8 cellular contexts compared by ENCODE assay signal in genomic region chr3:52454938-52455282, GRCh38. TPM values are rescaled to one million over a fixed set of nuclear protein-coding genes. Genes with fewer than 3 reads are reported as not detected.
A peak's percentile ranks its signal among the peaks of the same experiment; 100 is the strongest.
DNase-seq lines count a peak whose midpoint lies in the region; ATAC-seq and TF ChIP-seq lines count a peak whose summit lies in the region.

No MANE protein-coding gene starts in this region.

- H3K9ac ChIP-seq in duodenal mucosa (ENCODE audit: low read depth in 1 of 2, low read length in 2 of 2): peak overlapping the region; percentile 82 to 98

- peak overlapping the region; percentile 91 for H3K4me3 Mint-ChIP-seq in CD8-positive, alpha-beta T cell
- peak overlapping the region; percentile 88 to 98 (median 96) for H3K4me3 Mint-ChIP-seq in IgD-negative memory B cell

- H3K4me1 Mint-ChIP-seq in CD8-positive, alpha-beta T cell (ENCODE audit: low read depth): peaks cover 41% of the 10 kb centered on the region
- peaks cover 20 to 31% (median 25%) of the 10 kb centered on the region in 3 donors for H3K4me1 Mint-ChIP-seq in IgD-negative memory B cell

- peak overlapping the region; percentile 99 for H3K27ac Mint-ChIP-seq in CD8-positive, alpha-beta T cell
- peak overlapping the region; percentile 95 to 99 (median 96) for H3K27ac Mint-ChIP-seq in IgD-negative memory B cell

- H3K36me3 Mint-ChIP-seq in CD8-positive, alpha-beta T cell: peaks cover 37% of the 10 kb centered on the region
- no peaks in the 10 kb centered on the region for H3K36me3 Mint-ChIP-seq in IgD-negative memory B cell

- H3K27me3 Mint-ChIP-seq in CD8-positive, alpha-beta T cell (ENCODE audit: low read depth): no peaks in the 10 kb centered on the region
- peaks cover 2% of the 10 kb centered on the region for H3K27me3 Mint-ChIP-seq in IgD-negative memory B cell

- H3K36me3 ChIP-seq in CD8-positive, alpha-beta T cell (ENCODE audit: insufficient read depth, low read length): no peaks in the 10 kb centered on the region
- H3K36me3 ChIP-seq in duodenal mucosa (ENCODE audit: control insufficient read depth in 1 of 2, insufficient read depth in 2 of 2, low read length in 2 of 2) (peaks cover 11 to 21% of the 10 kb centered on the region in 2 donors), neuron (ENCODE audit: insufficient read depth, low read length) (peaks cover 23% of the 10 kb centered on the region)

- TF ChIP-seq CTCF in CD8-positive, alpha-beta T cell (IDR thresholded peaks at IDR 0.05): no peak

- H3K27ac ChIP-seq in CD8-positive, alpha-beta T cell (ENCODE audit: low read depth, low read length): peak overlapping the region; percentile 90
- H3K27ac ChIP-seq in duodenal mucosa (ENCODE audit: low read depth, low read length): peak overlapping the region; percentile 74

- POLR2A ChIA-PET in CD8-positive, alpha-beta T cell (lab: Charles Lee): interaction anchor here (0.7 to 1.1 kb wide), 2 partner anchors 43 to 800 kb away, joined by 3 to 5 read pairs; no protein-coding TSS in a partner anchor

- CTCF ChIA-PET in CD8-positive, alpha-beta T cell (lab: Charles Lee): interaction anchor here (0.7 kb wide), 1 partner anchor 9 kb away, joined by 3 read pairs; the partner anchor contains the start of gene SEMA3G

- DNase-seq in CD8-positive, alpha-beta T cell: peak in 1 of 7 experiments; percentile 18
- no peak for DNase-seq in stimulated activated CD4-positive, alpha-beta T cell treated with anti-CD3 and anti-CD28 coated beads, Interleukin-4, amount 100 ng/mL, for 1 hour
- DNase-seq in A172 (ENCODE audit: low spot score): no peak

- intact Hi-C loops in CD8-positive, alpha-beta T cell (cut with DNase I, micrococcal nuclease): loop anchor here (1.0 to 10.0 kb wide), 6 partner anchors 81 to 890 kb away; partner anchors contain the start of genes UQCC5 (in 2 of the 2), DCP1A (in 1 of the 2), DUSP7 (in 1 of the 2) and GLT8D1 (in 1 of the 2)

- H3K27me3 ChIP-seq in CD8-positive, alpha-beta T cell (ENCODE audit: insufficient read depth, low read length): no peaks in the 10 kb centered on the region
- H3K27me3 ChIP-seq in duodenal mucosa (ENCODE audit: control insufficient read depth in 1 of 2, insufficient read depth in 2 of 2, low read length in 2 of 2) (no peaks in the 10 kb centered on the region), neuron (ENCODE audit: insufficient read depth, low read length) (peaks cover 5% of the 10 kb centered on the region)

- ATAC-seq in CD8-positive, alpha-beta T cell: no peak
- ATAC-seq in HG02571 (IDR thresholded peaks at IDR 0.05; ENCODE audit: unreplicated experiment): no peak
- no peak for ATAC-seq in HG03460 (IDR thresholded peaks at IDR 0.05; ENCODE audit: unreplicated experiment)

- peak overlapping the region; percentile 90 for H2AFZ ChIP-seq in neuron (ENCODE audit: low read depth, low read length)

- H3K4me3 ChIP-seq in CD8-positive, alpha-beta T cell (ENCODE audit: low read depth, low read length): peak overlapping the region; percentile 71
- peak overlapping the region; percentile 84 to 86 for H3K4me3 ChIP-seq in duodenal mucosa (ENCODE audit: low read depth in 1 of 2, low read length in 2 of 2)
- H3K4me3 ChIP-seq in neuron (ENCODE audit: low read length): peak overlapping the region; percentile 80

- H3K9me3 Mint-ChIP-seq in CD8-positive, alpha-beta T cell: no peaks in the 10 kb centered on the region
- no peaks in the 10 kb centered on the region for H3K9me3 Mint-ChIP-seq in IgD-negative memory B cell

- H3K4me1 ChIP-seq in CD8-positive, alpha-beta T cell (ENCODE audit: insufficient read depth, low read length): peaks cover 26% of the 10 kb centered on the region
- H3K4me1 ChIP-seq in duodenal mucosa (ENCODE audit: control insufficient read depth in 1 of 2, insufficient read depth in 2 of 2, low read length in 2 of 2): peaks cover 24 to 27% of the 10 kb centered on the region in 2 donors
- peaks cover 30% of the 10 kb centered on the region for H3K4me1 ChIP-seq in neuron (ENCODE audit: insufficient read depth, low read length)

- H3K9me3 ChIP-seq in CD8-positive, alpha-beta T cell (ENCODE audit: low read length): no peaks in the 10 kb centered on the region
- H3K9me3 ChIP-seq in duodenal mucosa (ENCODE audit: control insufficient read depth in 1 of 2, low read length in 2 of 2) (no peaks in the 10 kb centered on the region), neuron (ENCODE audit: low read length) (no peaks in the 10 kb centered on the region)

RNA-seq across cellular contexts. Expression of gene NISCH, which starts 0.5 kb away (rescaled TPM):
- total RNA-seq in CD8-positive, alpha-beta T cell: 100 to 1,000 TPM; 150 to 163 TPM
- 25.2 TPM for polyA plus RNA-seq in IgD-negative memory B cell
- 25.7 and 46.1 TPM in 2 replicates for total RNA-seq in A172 (2014; rRNA removed; shearing (Covaris generic))

RNA-seq across cellular contexts. Expression of gene TNNC1, which starts 1.1 kb away (rescaled TPM):
- total RNA-seq in CD8-positive, alpha-beta T cell: 1 to 10 TPM; 3.8 to 4.3 TPM
- not detected for polyA plus RNA-seq in IgD-negative memory B cell
- total RNA-seq in A172 (2014; rRNA removed; shearing (Covaris generic)): 16.5 and 36.6 TPM in 2 replicates

RNA-seq across cellular contexts. Expression of gene SEMA3G, which starts 10.0 kb away (rescaled TPM):
- under 1 TPM in 1 of 2 experiments, not detected in 1; 0.05 TPM for total RNA-seq in CD8-positive, alpha-beta T cell
- polyA plus RNA-seq in IgD-negative memory B cell: 0.04 TPM
- total RNA-seq in A172 (2014; rRNA removed; shearing (Covaris generic)): 0.05 and 0.07 TPM in 2 replicates

RNA-seq across cellular contexts. Expression of gene STAB1, which starts 40.2 kb away (rescaled TPM):
- total RNA-seq in CD8-positive, alpha-beta T cell: under 1 TPM; 0.33 to 0.46 TPM
- not detected for polyA plus RNA-seq in IgD-negative memory B cell
- total RNA-seq in A172 (2014; rRNA removed; shearing (Covaris generic)): 0.12 TPM in 1 of 2 replicates, not detected in the other

RNA-seq across cellular contexts. Expression of gene PHF7, which starts 44.5 kb away (rescaled TPM):
- 10 to 100 TPM; 10.2 to 11.6 TPM for total RNA-seq in CD8-positive, alpha-beta T cell
- polyA plus RNA-seq in IgD-negative memory B cell: 15.0 TPM
- 14.2 and 15.6 TPM in 2 replicates for total RNA-seq in A172 (2014; rRNA removed; shearing (Covaris generic))
